Comparison of ENCODE assay signal across 19 cellular contexts in the genomic region with DNA sequence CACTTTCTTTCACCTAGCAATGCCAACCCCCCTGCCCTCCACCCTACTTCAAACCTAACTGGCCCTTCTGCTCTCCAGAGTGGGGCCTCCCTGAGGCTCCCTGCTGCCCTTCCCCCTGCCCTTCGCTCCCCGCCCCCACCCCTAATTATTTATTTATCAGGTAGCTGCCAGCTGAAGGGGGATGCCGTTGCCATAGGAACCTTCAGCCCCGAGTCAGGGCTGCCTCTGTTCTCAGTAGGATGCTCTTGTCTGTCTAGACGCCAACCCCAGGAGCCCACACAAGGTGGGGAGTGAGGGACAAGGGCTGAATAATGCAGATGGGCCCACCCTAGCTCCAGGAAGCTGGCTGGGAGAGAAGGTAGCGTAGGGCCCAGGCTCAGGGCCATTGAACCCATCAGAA. TPM values are rescaled to one million over a fixed set of nuclear protein-coding genes. Genes with fewer than 3 reads are reported as not detected.
DNase-seq lines count a peak whose midpoint lies in the region; ATAC-seq, FAIRE-seq and TF ChIP-seq lines count a peak whose summit lies in the region.
"Had no signal": no experiment of that assay in that cellular context is flagged by ENCODE, and none has a peak within 500 bp of the region (broad histone marks: within the 10 kb centered on the region; RNA-seq: fewer than 3 reads in every experiment).

No MANE protein-coding gene starts in this region.

- TF ChIP-seq RAD21 in H1 (IDR thresholded peaks at IDR 0.05 in 1 of 2, conservative IDR thresholded peaks at IDR 0.05 in 1 of 2; ENCODE audit: low read depth in 2 of 2, low read length in 2 of 2) (no peak), neural cell (conservative IDR thresholded peaks at IDR 0.05) (no peak)

- POLR2A ChIA-PET in H1 (lab: Charles Lee; ENCODE audit: partially characterized antibody): interaction anchor here (1.0 to 2.1 kb wide), 2 partner anchors 9 to 10 kb away, joined by 3 to 7 read pairs; no protein-coding TSS in a partner anchor

- no peak overlapping the region for H4K91ac ChIP-seq in H9 (ENCODE audit: insufficient read length, low read depth, low read length)
- no peak overlapping the region for H4K91ac ChIP-seq in H1 (replicated peaks; ENCODE audit: insufficient read length, low read length)

- H3K4ac ChIP-seq in H9 (ENCODE audit: low read depth, low read length) (no peak overlapping the region), H1 (replicated peaks; ENCODE audit: insufficient read length, low read depth, low read length) (no peak overlapping the region)

- TF ChIP-seq POLR2A in H1 (IDR thresholded peaks at IDR 0.05; ENCODE audit: control extremely low read depth in 1 of 2, low read depth in 2 of 2, low read length in 2 of 2): no peak

- no CpG with 5 or more reads among the region's 6 CpGs for WGBS in H9 (ENCODE audit: extremely low coverage, insufficient read length, low lambda C conversion rate)
- WGBS in H1 (ENCODE audit: extremely low coverage in 1 of 2, insufficient coverage in 1 of 2, insufficient read length in 1 of 2, insufficient replicate concordance in 2 of 2, low coverage in 1 of 2, low lambda C conversion rate in 2 of 2, missing lambda C conversion rate in 1 of 2), 2 experiments: 77% methylated on average over 5 of the region's 6 CpGs; no CpG with 5 or more reads in 1 of the 2 experiments

- no peak overlapping the region for H3K56ac ChIP-seq in H9 (ENCODE audit: insufficient read length, low read depth, low read length)
- H3K56ac ChIP-seq in H1 (replicated peaks; ENCODE audit: insufficient read length, low read depth, low read length): no peak overlapping the region

- H3K23ac ChIP-seq in H9 (ENCODE audit: insufficient read length, low read depth, low read length) (no peak overlapping the region), H1 (ENCODE audit: insufficient read length) (no peak overlapping the region)

- CTCF ChIA-PET in H1 (lab: Charles Lee; ENCODE audit: partially characterized antibody): interaction anchor here (0.9 to 4.2 kb wide), 9 partner anchors 9 to 89 kb away, joined by 3 to 34 read pairs (median 4); no protein-coding TSS in a partner anchor

- H3K27ac ChIP-seq in GM23338 (ENCODE audit: low read depth): no peak overlapping the region
- H3K27ac ChIP-seq in H9 (ENCODE audit: insufficient read length, low read depth, low read length): no peak overlapping the region
- no peak overlapping the region for H3K27ac ChIP-seq in H1 (ENCODE audit: low read depth, low read length)
- H3K27ac ChIP-seq in neural cell (ENCODE audit: low read length): peak overlapping the region; percentile 56
- H3K27ac ChIP-seq: KMS-11, SJSA1 had no signal

- H2AFZ ChIP-seq in GM23338 (no peak overlapping the region), H9 (ENCODE audit: low read length) (no peak overlapping the region), H1 (ENCODE audit: low read length) (no peak overlapping the region), neural cell (ENCODE audit: low read depth, low read length) (no peak overlapping the region)

- H2BK12ac ChIP-seq in H9 (ENCODE audit: insufficient read length, low read depth, low read length) (no peak overlapping the region), H1 (ENCODE audit: low read depth, low read length) (0 out of 2 replicates have a peak overlapping the region, but pooled peaks have one; percentile 14)

- H2BK15ac ChIP-seq in H9 (ENCODE audit: low read depth, low read length) (no peak overlapping the region), H1 (ENCODE audit: low read length) (no peak overlapping the region)

- no peak for TF ChIP-seq CTCF in GM23338 (conservative IDR thresholded peaks at IDR 0.05; ENCODE audit: low read depth in 2 of 2)
- no peak for TF ChIP-seq CTCF in H9 (conservative IDR thresholded peaks at IDR 0.05)
- TF ChIP-seq CTCF in H1 (IDR thresholded peaks at IDR 0.05; ENCODE audit: control extremely low read depth in 1 of 3, insufficient read depth in 1 of 3, low read depth in 1 of 3, low read length in 3 of 3): no peak
- TF ChIP-seq CTCF in neural cell (IDR thresholded peaks at IDR 0.05; ENCODE audit: poor library complexity, severe bottlenecking): no peak

- no peaks in the 10 kb centered on the region for H3K36me3 ChIP-seq in GM23338 (ENCODE audit: insufficient read depth)
- no peaks in the 10 kb centered on the region for H3K36me3 ChIP-seq in H1 (ENCODE audit: control insufficient read depth in 2 of 4, insufficient read depth in 4 of 4, low read length in 3 of 4)
- H3K36me3 ChIP-seq in neural cell (ENCODE audit: insufficient read depth, low read length): no peaks in the 10 kb centered on the region
- H3K36me3 ChIP-seq: BE2C, SJSA1 had no signal

- H3K4me1 Mint-ChIP-seq in GM23338: peaks cover 24% of the 10 kb centered on the region
- H3K4me1 Mint-ChIP-seq in H9: peaks cover 19 to 27% of the 10 kb centered on the region in 2 experiments

- H3K23me2 ChIP-seq in H9 (ENCODE audit: insufficient read length, low read depth, low read length, poor library complexity, severe bottlenecking) (no peaks in the 10 kb centered on the region), H1 (ENCODE audit: low read depth, low read length) (no peaks in the 10 kb centered on the region)

- H4K8ac ChIP-seq in H9 (replicated peaks; ENCODE audit: insufficient read length, low read depth, low read length): no peak overlapping the region
- H4K8ac ChIP-seq in H1 (ENCODE audit: extremely low read depth, insufficient read depth, low read length): no peak overlapping the region

- no peak for FAIRE-seq in H1 (lab: Jason Lieb, UNC)

- peak; percentile 48 for DNase-seq in GM23338 (ENCODE audit: low spot score)
- DNase-seq in H9: no peak
- DNase-seq in H1 (ENCODE audit: low read depth in 1 of 2, low spot score in 2 of 2): no peak
- DNase-seq in NOMO-1 treated with dmso at 0.1 percent for 144 hours (lab: John Stamatoyannopoulos, UW; ENCODE audit: unreplicated experiment): no peak
- DNase-seq: BE2C, EL, GF-D8, HCEC 1CT, IMR-90, NCI-H1092 treated with DMSO at 0.1 percent for 48 hours, NCI-H2081 treated with DMSO at 0.1 percent for 48 hours, NCI-H226, NCI-H510A treated with DMSO at 0.1 percent for 48 hours had no signal

- peaks cover 2% of the 10 kb centered on the region for H3K27me3 Mint-ChIP-seq in GM23338 (ENCODE audit: insufficient read depth, low read depth, poor library complexity)
- H3K27me3 Mint-ChIP-seq in H9 (ENCODE audit: low read depth): no peaks in the 10 kb centered on the region

- no peaks in the 10 kb centered on the region; the same call in 2 of the 3 replicates for H3K9me3 Mint-ChIP-seq in GM23338
- no peaks in the 10 kb centered on the region for H3K9me3 Mint-ChIP-seq in H9

- H3K4me3 ChIP-seq in GM23338: no peak overlapping the region
- no peak overlapping the region for H3K4me3 ChIP-seq in H1 (ENCODE audit: extremely low read depth in 1 of 4, insufficient read depth in 2 of 4, low read depth in 3 of 4, low read length in 4 of 4)
- H3K4me3 ChIP-seq in neural cell (ENCODE audit: low read length): peak overlapping the region; percentile 52
- H3K4me3 ChIP-seq: SJSA1 had no signal

- H4K20me1 ChIP-seq in GM23338 (replicated peaks; ENCODE audit: insufficient read depth): no peaks in the 10 kb centered on the region; the same call in 1 of the 2 replicates
- no peaks in the 10 kb centered on the region for H4K20me1 ChIP-seq in H9 (ENCODE audit: control insufficient read depth, insufficient read depth, insufficient read length)
- peaks cover 0 to 13% of the 10 kb centered on the region in 2 experiments for H4K20me1 ChIP-seq in H1 (replicated peaks in 1 of 2; ENCODE audit: control insufficient read depth in 1 of 2, insufficient read depth in 2 of 2, low read length in 2 of 2)
- no peaks in the 10 kb centered on the region for H4K20me1 ChIP-seq in neural cell (ENCODE audit: insufficient read depth)

- H2AK5ac ChIP-seq in H9 (ENCODE audit: insufficient read length, low read length) (no peak overlapping the region), H1 (ENCODE audit: low read depth, low read length) (no peak overlapping the region)

- H3F3A ChIP-seq in GM23338 (replicated peaks; ENCODE audit: low read depth): no peaks in the 10 kb centered on the region
- no peaks in the 10 kb centered on the region for H3F3A ChIP-seq in neural cell (ENCODE audit: insufficient read depth, low read length, poor library complexity, severe bottlenecking)

- no peaks in the 10 kb centered on the region for H3K9me2 ChIP-seq in GM23338 (ENCODE audit: insufficient read depth)
- H3K9me2 ChIP-seq in neural cell (ENCODE audit: insufficient read depth, low read length): no peaks in the 10 kb centered on the region

- no peak overlapping the region for H3K9ac ChIP-seq in H9 (ENCODE audit: extremely low read depth, insufficient read length, low read length)
- H3K9ac ChIP-seq in H1 (replicated peaks in 1 of 4; ENCODE audit: extremely low read depth in 1 of 4, low read depth in 3 of 4, low read length in 3 of 4): no peak overlapping the region
- peak overlapping the region; percentile 20 for H3K9ac ChIP-seq in neural cell (ENCODE audit: low read length)
- H3K9ac ChIP-seq: KMS-11 had no signal

- TF ChIP-seq EP300 in H1 (IDR thresholded peaks at IDR 0.05; ENCODE audit: borderline replicate concordance in 1 of 2, low read depth in 2 of 2, low read length in 2 of 2) (no peak), neural cell (conservative IDR thresholded peaks at IDR 0.05; ENCODE audit: poor library complexity, severe bottlenecking) (no peak)

- no peak overlapping the region for H2BK120ac ChIP-seq in H9 (ENCODE audit: low read depth, low read length, poor library complexity, severe bottlenecking)
- no peak overlapping the region for H2BK120ac ChIP-seq in H1 (replicated peaks; ENCODE audit: low read depth, low read length)

- H3K27me3 ChIP-seq in GM23338 (ENCODE audit: insufficient read depth) (no peaks in the 10 kb centered on the region), H9 (ENCODE audit: insufficient read depth, low read length) (no peaks in the 10 kb centered on the region), H1 (replicated peaks in 1 of 4; ENCODE audit: control insufficient read depth in 3 of 4, extremely low read depth in 1 of 4, insufficient read depth in 3 of 4, low read length in 3 of 4) (no peaks in the 10 kb centered on the region), neural cell (ENCODE audit: insufficient read depth, low read depth, low read length) (no peaks in the 10 kb centered on the region)
- H3K27me3 ChIP-seq: BE2C, SJSA1 had no signal

- no peak overlapping the region for H3T11ph ChIP-seq in H9 (ENCODE audit: low read length)

- H3K27ac Mint-ChIP-seq in GM23338 (peak overlapping the region; percentile 38), H9 (peak overlapping the region; percentile 32 to 42 (median 37); a peak in 6 of 7 replicates)

- no peaks in the 10 kb centered on the region for H3K9me3 ChIP-seq in H9 (ENCODE audit: control insufficient read depth, low read depth, low read length)
- H3K9me3 ChIP-seq in H1 (ENCODE audit: insufficient read depth in 2 of 2, low read depth in 1 of 2, low read length in 1 of 2): no peaks in the 10 kb centered on the region
- H3K9me3 ChIP-seq in neural cell (ENCODE audit: low read length): no peaks in the 10 kb centered on the region
- H3K9me3 ChIP-seq: BE2C, SJSA1 had no signal

- H3K4me3 Mint-ChIP-seq in GM23338: no peak overlapping the region
- H3K4me3 Mint-ChIP-seq in H9: no peak overlapping the region; a peak in 1 of 5 replicates

- H3K79me2 ChIP-seq in GM23338 (replicated peaks; ENCODE audit: insufficient read depth): no peaks in the 10 kb centered on the region
- H3K79me2 ChIP-seq in H9 (ENCODE audit: insufficient read depth, low read length): no peaks in the 10 kb centered on the region
- H3K79me2 ChIP-seq in H1 (ENCODE audit: control insufficient read depth in 1 of 2, insufficient read depth in 2 of 2, low read length in 2 of 2): no peaks in the 10 kb centered on the region
- peaks cover 4% of the 10 kb centered on the region for H3K79me2 ChIP-seq in neural cell (replicated peaks; ENCODE audit: insufficient read depth, low read length)

- H2BK5ac ChIP-seq in H9 (ENCODE audit: insufficient read length, low read length) (no peak overlapping the region), H1 (ENCODE audit: low read depth, low read length) (no peak overlapping the region)

- no peak overlapping the region for H3K18ac ChIP-seq in H9 (ENCODE audit: insufficient read length, low read depth, low read length)
- no peak overlapping the region; the same call in 1 of the 2 replicates for H3K18ac ChIP-seq in H1 (ENCODE audit: extremely low read depth, low read length)

- H3K79me1 ChIP-seq in H9 (ENCODE audit: insufficient read depth, low read depth, low read length, poor library complexity, severe bottlenecking) (no peaks in the 10 kb centered on the region), H1 (ENCODE audit: low read depth, low read length) (peaks cover 2% of the 10 kb centered on the region; the same call in 1 of the 2 replicates)

- no peaks in the 10 kb centered on the region for H3K36me3 Mint-ChIP-seq in GM23338 (ENCODE audit: low read depth)
- H3K36me3 Mint-ChIP-seq in H9 (ENCODE audit: insufficient read depth in 1 of 3, low read depth in 3 of 3): no peaks in the 10 kb centered on the region; a peak in 1 of 7 replicates

- ATAC-seq in GM23338 (peak; percentile 53), GM18907 (IDR thresholded peaks at IDR 0.05; ENCODE audit: unreplicated experiment) (no peak), GM18502 (IDR thresholded peaks at IDR 0.05; ENCODE audit: poor library complexity, unreplicated experiment) (no peak)
- ATAC-seq: Right ventricle myocardium inferior had no signal

- H3K14ac ChIP-seq in H9 (ENCODE audit: insufficient read depth, low read length) (no peak overlapping the region), H1 (ENCODE audit: insufficient read length) (no peak overlapping the region)

- H4K5ac ChIP-seq in H9 (ENCODE audit: insufficient read length, low read depth, low read length): no peak overlapping the region
- H4K5ac ChIP-seq in H1 (ENCODE audit: insufficient read length, low read depth, low read length): no peak overlapping the region

- H2BK20ac ChIP-seq in H9 (ENCODE audit: low read depth, low read length, poor library complexity, severe bottlenecking) (no peak overlapping the region), H1 (ENCODE audit: low read length) (no peak overlapping the region)

- peak overlapping the region; percentile 38; the same call in 1 of the 2 replicates for H3K4me2 ChIP-seq in GM23338
- H3K4me2 ChIP-seq in H9 (ENCODE audit: insufficient read depth, insufficient read length, low read length): no peak overlapping the region
- no peak overlapping the region for H3K4me2 ChIP-seq in H1 (ENCODE audit: insufficient read depth in 1 of 2, low read depth in 2 of 2, low read length in 2 of 2)
- H3K4me2 ChIP-seq in neural cell (ENCODE audit: low read length): peak overlapping the region; percentile 44
- H3K4me2 ChIP-seq: KMS-11 had no signal

- H3K4me1 ChIP-seq in GM23338 (ENCODE audit: insufficient read depth): peaks cover 8% of the 10 kb centered on the region; the same call in 1 of the 2 replicates
- H3K4me1 ChIP-seq in H9 (ENCODE audit: insufficient read depth, low read length): no peaks in the 10 kb centered on the region
- peaks cover 0 to 7% (median under 1%) of the 10 kb centered on the region in 4 experiments; a peak in 4 of 7 replicates for H3K4me1 ChIP-seq in H1 (replicated peaks in 1 of 4; ENCODE audit: control insufficient read depth in 3 of 4, insufficient read depth in 4 of 4, low read length in 3 of 4)
- H3K4me1 ChIP-seq: BE2C, SJSA1 had no signal

RNA-seq across cellular contexts. Expression of a gene that starts 41.1 kb away (rescaled TPM):
- 38.4 and 56.7 TPM in 2 replicates for total RNA-seq in GM23338 (2014; rRNA removed; shearing (Covaris generic))
- polyA plus RNA-seq in GM23338 (2016; fragmentation: Nextera tagmentation; extraction: Ambion mirVana): 14.7 and 18.1 TPM in 2 replicates
- total RNA-seq in H9 (2021): 24.0 and 25.6 TPM in 2 replicates
- total RNA-seq in H1 (2021; fragmentation: NEBNext Ultra II Directional; extraction: Animal tissue kit (Norgen Biotek cat#: 25700)): 59.1 and 59.3 TPM in 2 replicates
- polyA plus RNA-seq in H1 (2011; rRNA removed): 66.9 and 117 TPM in 2 replicates
- polyA plus RNA-seq in H1 (2011; cell fraction: cytosol; rRNA removed): 40.4 TPM
- polyA plus RNA-seq in H1 (2011; cell fraction: nucleus; rRNA removed): 79.6 TPM
- 45.8 to 59.1 TPM (median 49.2 TPM) in 4 replicates for polyA plus RNA-seq in H1 (2012, experiment 1 of 2)
- polyA plus RNA-seq in H1 (2012, experiment 2 of 2): 63.2 TPM
- polyA plus RNA-seq in H1 (2013, experiment 1 of 2): 38.8 TPM
- polyA plus RNA-seq in H1 (2013, experiment 2 of 2): 46.7 TPM
- 152 and 153 TPM in 2 replicates for polyA minus RNA-seq in H1 (2011; rRNA and poly(A)+ RNA removed)
- polyA minus RNA-seq in H1 (2011; cell fraction: cytosol; rRNA and poly(A)+ RNA removed): 35.4 TPM
- polyA minus RNA-seq in H1 (2011; cell fraction: nucleus; rRNA and poly(A)+ RNA removed): 17.1 TPM
- 33.4 and 55.3 TPM in 2 replicates for polyA plus RNA-seq in neural cell
- 52.8 and 54.5 TPM in 2 replicates for polyA minus RNA-seq in neural cell

Comparison
In these comparisons a context has a peak if more than half of its experiments do, and no peak if none do; other contexts are left out.
1. H3K4me2 ChIP-seq: peak in GM23338 (single experiment) and neural cell (single experiment); none in H9 (single experiment) and H1 (0 of 2).